14 cellular contexts compared by ENCODE assay signal in the genomic region with DNA sequence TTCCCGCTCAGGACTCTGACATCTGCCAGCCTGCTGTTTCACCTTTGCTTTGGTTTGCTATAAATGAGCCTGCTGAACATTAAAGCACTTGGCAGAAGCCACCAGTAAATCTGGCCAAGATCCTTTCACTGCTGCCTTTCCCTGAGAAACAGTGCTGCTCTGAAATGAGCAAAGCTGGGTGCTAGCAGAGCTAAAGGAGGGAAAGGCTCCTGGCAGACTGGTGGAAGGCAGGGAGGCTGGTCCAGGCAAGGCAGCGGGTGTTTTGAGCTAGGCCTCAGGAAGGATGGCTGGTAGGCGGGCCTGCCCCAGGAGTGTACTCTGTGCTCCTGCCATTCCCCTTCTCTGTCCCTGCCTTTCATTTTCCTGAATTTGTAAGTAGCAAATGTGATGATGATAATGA. TPM values are rescaled to one million over a fixed set of nuclear protein-coding genes. Genes with fewer than 3 reads are reported as not detected.
DNase-seq lines count a peak whose midpoint lies in the region; ATAC-seq and TF ChIP-seq lines count a peak whose summit lies in the region.
"Had no signal": no experiment of that assay in that cellular context is flagged by ENCODE, and none has a peak within 500 bp of the region (broad histone marks: within the 10 kb centered on the region; RNA-seq: fewer than 3 reads in every experiment).

No MANE protein-coding gene starts in this region.

- H2BK5ac ChIP-seq in mesendoderm (ENCODE audit: low read length) = no peak overlapping the region

- H2AFZ ChIP-seq in fibroblast of lung (ENCODE audit: low read length) = no peak overlapping the region
- H2AFZ ChIP-seq: PC-9 had no signal

- no peak overlapping the region for H3K27ac Mint-ChIP-seq in activated naive CD4-positive, alpha-beta T cell treated with anti-CD3 and anti-CD28 coated beads, Interleukin-2, amount 50 U/mL, for 72 hours

- H3K27ac ChIP-seq in angular gyrus (ENCODE audit: low read depth, low read length) = peak overlapping the region; percentile 5
- no peak overlapping the region for H3K27ac ChIP-seq in fibroblast of lung (ENCODE audit: insufficient read depth, low read length)
- H3K27ac ChIP-seq in uterus = peak overlapping the region; percentile 52 to 65
- H3K27ac ChIP-seq in mesendoderm (ENCODE audit: low read depth, low read length) = no peak overlapping the region
- H3K27ac ChIP-seq: PC-9 had no signal

- H3K4me1 ChIP-seq in fibroblast of lung (ENCODE audit: control insufficient read depth, extremely low read depth, insufficient read depth, low read length) (no peaks in the 10 kb centered on the region), uterus (no peaks in the 10 kb centered on the region), mesendoderm (ENCODE audit: control insufficient read depth, low read depth, low read length) (no peaks in the 10 kb centered on the region)

- no peak overlapping the region for H3K23ac ChIP-seq in mesendoderm (ENCODE audit: low read length)

- H3K9me3 ChIP-seq in fibroblast of lung (ENCODE audit: control insufficient read depth, insufficient read depth, low read depth, low read length) (no peaks in the 10 kb centered on the region), uterus (no peaks in the 10 kb centered on the region)

- no peak overlapping the region for H3K9ac ChIP-seq in fibroblast of lung (ENCODE audit: insufficient read depth, low read length)
- H3K9ac ChIP-seq in mesendoderm (ENCODE audit: low read length) = no peak overlapping the region

- H3K79me2 ChIP-seq in fibroblast of lung (ENCODE audit: control insufficient read depth, insufficient read depth, low read length) = no peaks in the 10 kb centered on the region
- H3K79me2 ChIP-seq in mesendoderm (ENCODE audit: control insufficient read depth, insufficient read depth, low read length) = no peaks in the 10 kb centered on the region

- H3K18ac ChIP-seq in mesendoderm (ENCODE audit: low read length) = no peak overlapping the region

- H4K20me1 ChIP-seq in fibroblast of lung (ENCODE audit: control insufficient read depth, extremely low read depth, insufficient read depth, low read length) = no peaks in the 10 kb centered on the region

- TF ChIP-seq POLR2A in uterus (IDR thresholded peaks at IDR 0.05) = no peak

- ATAC-seq in activated naive CD4-positive, alpha-beta T cell treated with anti-CD3 and anti-CD28 coated beads, Interleukin-2, amount 50 U/mL, for 72 hours = no peak
- ATAC-seq: SK-N-SH treated with all-trans-retinoic acid at 6 μM for 48 hours; stimulated activated naive CD8-positive, alpha-beta T cell treated with anti-CD3 and anti-CD28 coated beads, Interleukin-15, Interleukin-2, amounts not matched to agents 100 U/mL and 50 U/mL, for 24 hours had no signal

- H2BK15ac ChIP-seq in mesendoderm (replicated peaks; ENCODE audit: low read depth) = no peak overlapping the region

- H3K79me1 ChIP-seq in mesendoderm (ENCODE audit: low read length) = no peaks in the 10 kb centered on the region

- no peak for TF ChIP-seq CTCF in fibroblast of lung (conservative IDR thresholded peaks at IDR 0.05 in 1 of 2, IDR thresholded peaks at IDR 0.05 in 1 of 2; ENCODE audit: low read depth in 1 of 2, low read length in 2 of 2)
- TF ChIP-seq CTCF in uterus (IDR thresholded peaks at IDR 0.05) = no peak

- intact Hi-C loops in uterus (cut with DNase I; ENCODE audit: low total_unique reads) = no loop called here

- no peak overlapping the region for H3K4me2 ChIP-seq in fibroblast of lung (ENCODE audit: extremely low read depth, insufficient read depth, low read length)
- H3K4me2 ChIP-seq in mesendoderm (ENCODE audit: low read length) = no peak overlapping the region
- H3K4me2 ChIP-seq: PC-9 had no signal

- peaks cover 2% of the 10 kb centered on the region for H3K36me3 ChIP-seq in fibroblast of lung (ENCODE audit: control insufficient read depth, insufficient read depth, low read length)
- H3K36me3 ChIP-seq in uterus = no peaks in the 10 kb centered on the region
- peaks cover 10% of the 10 kb centered on the region for H3K36me3 ChIP-seq in mesendoderm (ENCODE audit: control insufficient read depth, insufficient read depth, low read length)

- no peak overlapping the region for H4K8ac ChIP-seq in mesendoderm (ENCODE audit: low read depth, low read length)

- H2AK5ac ChIP-seq in mesendoderm (ENCODE audit: low read length) = no peak overlapping the region

- peaks cover 5 to 13% of the 10 kb centered on the region in 2 donors for H3K36me3 Mint-ChIP-seq in activated naive CD4-positive, alpha-beta T cell treated with anti-CD3 and anti-CD28 coated beads, Interleukin-2, amount 50 U/mL, for 72 hours

- no CpG with 5 or more reads among the region's 3 CpGs for WGBS in mesendoderm (ENCODE audit: extremely low coverage, insufficient coverage, low lambda C conversion rate)

- H3K56ac ChIP-seq in mesendoderm (ENCODE audit: low read length) = no peak overlapping the region

- no peak overlapping the region for H4K5ac ChIP-seq in mesendoderm (ENCODE audit: low read length)

- H3K4me3 ChIP-seq in fibroblast of lung (replicated peaks in 1 of 4; ENCODE audit: control extremely low read depth in 1 of 4, insufficient read depth in 1 of 4, low read depth in 3 of 4, low read length in 4 of 4) (no peak overlapping the region), uterus (no peak overlapping the region), mesendoderm (ENCODE audit: low read length) (no peak overlapping the region)
- H3K4me3 ChIP-seq: PC-9 had no signal

- H3K9me3 Mint-ChIP-seq in activated naive CD4-positive, alpha-beta T cell treated with anti-CD3 and anti-CD28 coated beads, Interleukin-2, amount 50 U/mL, for 72 hours = no peaks in the 10 kb centered on the region

- H2BK120ac ChIP-seq in mesendoderm (ENCODE audit: low read depth, low read length) = no peak overlapping the region

- no peaks in the 10 kb centered on the region for H3K27me3 ChIP-seq in fibroblast of lung (ENCODE audit: control insufficient read depth, insufficient read depth, low read length)
- H3K27me3 ChIP-seq in uterus = no peaks in the 10 kb centered on the region
- no peaks in the 10 kb centered on the region for H3K27me3 ChIP-seq in mesendoderm (ENCODE audit: insufficient read depth, low read length, poor library complexity)

- H3K4ac ChIP-seq in mesendoderm (ENCODE audit: low read depth, low read length) = no peak overlapping the region

- DNase-seq in fibroblast of lung (ENCODE audit: low read depth in 2 of 2) (peak; percentile 24 to 28), midbrain (lab: John Stamatoyannopoulos, UW) (peak; percentile 61), uterus (peak in 1 of 2 donors; percentile 37), DMS53 (lab: John Stamatoyannopoulos, UW) (no peak), mesendoderm (no peak)
- no peak for DNase-seq in activated naive CD4-positive, alpha-beta T cell treated with anti-CD3 and anti-CD28 coated beads, Interleukin-2, amount 50 U/mL, for 72 hours (ENCODE audit: low spot score in 2 of 2)
- DNase-seq: activated CD4-positive, alpha-beta T cell treated with anti-CD3 and anti-CD28 coated beads, Interleukin-2, amount 50 U/mL, for 48 hours; foreskin fibroblast; HCEC 1CT; NCI-H1105; PC-9; stimulated activated naive CD8-positive, alpha-beta T cell treated with anti-CD3 and anti-CD28 coated beads, Interleukin-15, Interleukin-2, amounts not matched to agents 100 U/mL and 50 U/mL, for 24 hours had no signal

RNA-seq across cellular contexts. Expression of a gene that starts 52.5 kb away (rescaled TPM):
- total RNA-seq in fibroblast of lung (8.0 and 13.4 TPM in 2 replicates), uterus (10 to 100 TPM in 2 of 4 donors, 1 to 10 TPM in 2; 2.1 to 20.6 (median 7.4) TPM)
- 52.9 and 86.5 TPM in 2 replicates for polyA plus RNA-seq in fibroblast of lung
- 57.5 and 87.9 TPM in 2 replicates for polyA plus RNA-seq in fibroblast of lung (2012)
- 70.0 and 100 TPM in 2 replicates for polyA minus RNA-seq in fibroblast of lung (ENCODE audit: low replicate concordance)
- under 1 TPM; 0.25 to 0.54 TPM for total RNA-seq in activated naive CD4-positive, alpha-beta T cell treated with anti-CD3 and anti-CD28 coated beads, Interleukin-2, amount 50 U/mL, for 72 hours
- polyA plus RNA-seq in mesendoderm (2013, experiment 1 of 2) = 0.07 TPM
- 0.10 TPM for polyA plus RNA-seq in mesendoderm (2013, experiment 2 of 2)

RNA-seq across cellular contexts. Expression of a gene that starts 53.6 kb away (rescaled TPM):
- total RNA-seq in fibroblast of lung = 31.6 and 36.8 TPM in 2 replicates
- 37.3 and 56.9 TPM in 2 replicates for polyA plus RNA-seq in fibroblast of lung
- 18.1 and 28.7 TPM in 2 replicates for polyA plus RNA-seq in fibroblast of lung (2012)
- 17.5 and 46.2 TPM in 2 replicates for polyA minus RNA-seq in fibroblast of lung (ENCODE audit: low replicate concordance)
- total RNA-seq in uterus = 10 to 100 TPM; 23.5 to 44.7 (median 38.9) TPM
- 10 to 100 TPM; 44.9 to 65.7 TPM for total RNA-seq in activated naive CD4-positive, alpha-beta T cell treated with anti-CD3 and anti-CD28 coated beads, Interleukin-2, amount 50 U/mL, for 72 hours
- polyA plus RNA-seq in mesendoderm (2013, experiment 1 of 2) = 40.9 TPM
- polyA plus RNA-seq in mesendoderm (2013, experiment 2 of 2) = 41.5 TPM

RNA-seq across cellular contexts. Expression of a gene that starts 53.6 kb away (rescaled TPM):
- 9.5 and 11.2 TPM in 2 replicates for total RNA-seq in fibroblast of lung
- polyA plus RNA-seq in fibroblast of lung = 18.3 and 25.1 TPM in 2 replicates
- polyA plus RNA-seq in fibroblast of lung (2012) = 14.8 and 16.9 TPM in 2 replicates
- polyA minus RNA-seq in fibroblast of lung (ENCODE audit: low replicate concordance) = 1.3 and 2.2 TPM in 2 replicates
- 10 to 100 TPM in 3 of 4 donors, 1 to 10 TPM in 1; 4.6 to 31.8 (median 18.7) TPM for total RNA-seq in uterus
- 10 to 100 TPM; 22.7 to 39.8 TPM for total RNA-seq in activated naive CD4-positive, alpha-beta T cell treated with anti-CD3 and anti-CD28 coated beads, Interleukin-2, amount 50 U/mL, for 72 hours
- polyA plus RNA-seq in mesendoderm (2013, experiment 1 of 2) = 12.4 TPM
- 12.2 TPM for polyA plus RNA-seq in mesendoderm (2013, experiment 2 of 2)

Comparison
In these comparisons a context has a peak if more than half of its experiments do, and no peak if none do; other contexts are left out.
1. H3K27ac ChIP-seq: peak in angular gyrus (single experiment) and uterus (2 of 2); none in fibroblast of lung (single experiment) and mesendoderm (single experiment).
2. DNase-seq: peak in fibroblast of lung (2 of 2) and midbrain (single experiment); none in DMS53 (single experiment), activated naive CD4-positive, alpha-beta T cell treated with anti-CD3 and anti-CD28 coated beads, Interleukin-2, amount 50 U/mL, for 72 hours (0 of 2) and mesendoderm (single experiment).